Comparison of ENCODE assay signal across 7 cellular contexts in the genomic region with DNA sequence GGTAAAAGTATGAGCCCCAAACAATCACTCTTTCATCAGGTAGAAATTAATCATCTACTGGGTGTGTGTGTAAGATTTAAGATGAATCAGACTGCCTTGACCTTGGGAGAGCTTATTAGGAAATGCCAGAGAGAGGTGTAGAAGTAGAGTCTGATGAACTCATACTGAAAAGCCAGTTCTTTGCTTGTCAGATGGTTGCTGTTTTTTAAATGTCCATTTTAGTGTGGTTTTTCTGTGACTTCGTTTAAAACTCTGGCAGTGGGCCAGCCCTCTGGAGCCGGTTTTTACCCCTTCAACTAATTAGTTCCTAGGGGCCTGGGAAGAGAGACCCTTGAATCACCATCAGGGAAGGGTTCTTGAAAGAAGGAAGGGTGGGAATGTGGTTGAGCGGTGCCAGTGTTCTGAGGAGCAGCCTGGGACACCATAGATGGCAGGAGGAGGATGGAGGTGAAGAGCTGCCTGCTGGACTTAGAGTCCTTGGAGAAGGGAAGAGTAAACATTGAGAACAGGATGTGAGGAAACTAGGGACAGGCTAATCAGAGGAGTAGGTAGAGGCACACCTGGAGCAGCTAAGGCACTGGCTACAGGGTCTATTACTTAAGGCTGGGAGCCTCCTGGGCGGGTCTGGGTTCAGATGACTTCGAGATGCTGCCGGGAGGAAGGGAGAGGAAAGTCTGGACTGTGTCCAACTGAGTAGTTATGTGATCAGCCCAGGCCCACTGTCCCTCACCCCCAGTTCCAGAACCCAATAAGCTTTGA.
DNase-seq lines count a peak whose midpoint lies in the region; ATAC-seq and TF ChIP-seq lines count a peak whose summit lies in the region.

No MANE protein-coding gene starts in this region.

- H3K9me3 Mint-ChIP-seq in activated naive CD8-positive, alpha-beta T cell treated with anti-CD3 and anti-CD28 coated beads, Interleukin-2, amount 50 U/mL, for 24 hours: no peaks in the 10 kb centered on the region

- no peaks in the 10 kb centered on the region for H3K27me3 Mint-ChIP-seq in activated naive CD8-positive, alpha-beta T cell treated with anti-CD3 and anti-CD28 coated beads, Interleukin-2, amount 50 U/mL, for 24 hours

- peak overlapping the region; percentile 97 to 99 for H3K27ac ChIP-seq in thoracic aorta

- no peaks in the 10 kb centered on the region for H3K27me3 ChIP-seq in thoracic aorta (replicated peaks; ENCODE audit: insufficient read depth)

- TF ChIP-seq CTCF in GM12864 (IDR thresholded peaks at IDR 0.05; ENCODE audit: low read depth, low read length, missing control alignments) (no peak), thoracic aorta (IDR thresholded peaks at IDR 0.05) (no peak)

- peak overlapping the region; percentile 95 for H3K27ac Mint-ChIP-seq in activated naive CD8-positive, alpha-beta T cell treated with anti-CD3 and anti-CD28 coated beads, Interleukin-2, amount 50 U/mL, for 24 hours

- H3K9me3 ChIP-seq in thoracic aorta: no peaks in the 10 kb centered on the region

- ATAC-seq in activated naive CD8-positive, alpha-beta T cell treated with anti-CD3 and anti-CD28 coated beads, Interleukin-2, amount 50 U/mL, for 24 hours: peak; percentile 58
- no peak for ATAC-seq in thoracic aorta (ENCODE audit: insufficient number of reproducible peaks, low FRiP score, low read depth)
- ATAC-seq in HG03354 (IDR thresholded peaks at IDR 0.05; ENCODE audit: poor library complexity, severe bottlenecking, unreplicated experiment): no peak
- no peak for ATAC-seq in GM19035 (IDR thresholded peaks at IDR 0.05; ENCODE audit: unreplicated experiment)

- H3K36me3 ChIP-seq in thoracic aorta: no peaks in the 10 kb centered on the region

- peaks cover 60 to 79% of the 10 kb centered on the region in 2 donors for H3K4me1 ChIP-seq in thoracic aorta (ENCODE audit: control insufficient read depth in 1 of 2, low read depth in 2 of 2)

- DNase-seq in GM12864 (ENCODE audit: low read depth) (no peak), MV-4-11 (lab: John Stamatoyannopoulos, UW) (peak; percentile 13), kidney glomerular epithelial cell (lab: John Stamatoyannopoulos, UW) (peak; percentile 78), thoracic aorta (ENCODE audit: low spot score) (no peak)
- no peak for DNase-seq in activated naive CD8-positive, alpha-beta T cell treated with anti-CD3 and anti-CD28 coated beads, Interleukin-2, amount 50 U/mL, for 24 hours

- peaks cover 27% of the 10 kb centered on the region for H3K36me3 Mint-ChIP-seq in activated naive CD8-positive, alpha-beta T cell treated with anti-CD3 and anti-CD28 coated beads, Interleukin-2, amount 50 U/mL, for 24 hours (ENCODE audit: low read depth)

- H3K4me3 ChIP-seq in GM12864 (ENCODE audit: low read depth, low read length) (peak overlapping the region; percentile 97), thoracic aorta (peak overlapping the region; percentile 84)

- peaks cover 73% of the 10 kb centered on the region for H3K4me1 Mint-ChIP-seq in activated naive CD8-positive, alpha-beta T cell treated with anti-CD3 and anti-CD28 coated beads, Interleukin-2, amount 50 U/mL, for 24 hours

- peak overlapping the region; percentile 93 for H3K4me3 Mint-ChIP-seq in activated naive CD8-positive, alpha-beta T cell treated with anti-CD3 and anti-CD28 coated beads, Interleukin-2, amount 50 U/mL, for 24 hours

Comparison
In these comparisons a context has a peak if more than half of its experiments do, and no peak if none do; other contexts are left out.
1. DNase-seq: peak in MV-4-11 (single experiment) and kidney glomerular epithelial cell (single experiment); none in GM12864 (single experiment), activated naive CD8-positive, alpha-beta T cell treated with anti-CD3 and anti-CD28 coated beads, Interleukin-2, amount 50 U/mL, for 24 hours (single experiment) and thoracic aorta (single experiment).